Comparison of ENCODE assay signal across 8 cellular contexts in genomic region chr1:41239988-41240610, GRCh38. TPM values are rescaled to one million over a fixed set of nuclear protein-coding genes. Genes with fewer than 3 reads are reported as not detected.
A peak's percentile ranks its signal among the peaks of the same experiment; 100 is the strongest.
DNase-seq lines count a peak whose midpoint lies in the region; ATAC-seq, FAIRE-seq and TF ChIP-seq lines count a peak whose summit lies in the region.

No MANE protein-coding gene starts in this region.

- peak overlapping the region; percentile 92 for H3K4me3 Mint-ChIP-seq in activated naive CD4-positive, alpha-beta T cell treated with anti-CD3 and anti-CD28 coated beads, Interleukin-2, amount 50 U/mL, for 24 hours

- POLR2A ChIA-PET in GM12878 (lab: Charles Lee): no interaction called here

- no peak for DNase-seq in activated naive CD4-positive, alpha-beta T cell (lab: John Stamatoyannopoulos, UW)
- DNase-seq in NCI-H226: peak; percentile 48
- DNase-seq in GM12878 (ENCODE audit: low read depth, low spot score): no peak
- DNase-seq in myocyte (ENCODE audit: low read depth): peak; percentile 45

- CTCF ChIA-PET in GM12878 (lab: Yijun Ruan, JAX): interaction anchor here (0.7 to 3.7 kb wide), 7 partner anchors 27 to 466 kb away, joined by 3 to 17 read pairs (median 4); no protein-coding TSS in a partner anchor

- H3K9me3 Mint-ChIP-seq in activated naive CD4-positive, alpha-beta T cell treated with anti-CD3 and anti-CD28 coated beads, Interleukin-2, amount 50 U/mL, for 24 hours: no peaks in the 10 kb centered on the region

- TF ChIP-seq EP300 in GM12878 (IDR thresholded peaks at IDR 0.05; ENCODE audit: borderline replicate concordance in 1 of 2, control insufficient read depth in 1 of 2, low read depth in 2 of 2, low read length in 2 of 2): no peak

- TF ChIP-seq POLR2A in GM12878 (IDR thresholded peaks at IDR 0.05; ENCODE audit: low read depth, low read length): no peak

- peaks cover 24% of the 10 kb centered on the region for H3K4me1 Mint-ChIP-seq in activated naive CD4-positive, alpha-beta T cell treated with anti-CD3 and anti-CD28 coated beads, Interleukin-2, amount 50 U/mL, for 24 hours

- in situ Hi-C loops in GM12878 (cut with MboI): no loop called here

- H3K27ac ChIP-seq in GM12878 (ENCODE audit: control insufficient read depth, insufficient read depth): peak overlapping the region; percentile 81; the same call in 1 of the 2 replicates

- FAIRE-seq in GM12878 (lab: Jason Lieb, UNC): no peak

- no peaks in the 10 kb centered on the region for H3K27me3 ChIP-seq in GM12878 (replicated peaks in 1 of 2; ENCODE audit: control insufficient read depth in 2 of 2, insufficient read depth in 2 of 2, low read length in 1 of 2)

- no peaks in the 10 kb centered on the region for H4K20me1 ChIP-seq in GM12878 (ENCODE audit: control insufficient read depth, insufficient read depth)

- H3K4me3 ChIP-seq in GM12878: peak overlapping the region; percentile 45; the same call in 1 of the 2 replicates

- no peaks in the 10 kb centered on the region for H3K9me3 ChIP-seq in GM12878 (replicated peaks; ENCODE audit: control insufficient read depth, insufficient read depth, low read length)

- TF ChIP-seq RAD21 in GM12878 (IDR thresholded peaks at IDR 0.05; ENCODE audit: insufficient read depth, low read depth, low read length): peak; percentile 61

- peak overlapping the region; percentile 94 for H3K4me2 ChIP-seq in GM12878 (ENCODE audit: control insufficient read depth, insufficient read depth)

- H3K27me3 Mint-ChIP-seq in activated naive CD4-positive, alpha-beta T cell treated with anti-CD3 and anti-CD28 coated beads, Interleukin-2, amount 50 U/mL, for 24 hours: no peaks in the 10 kb centered on the region

- no TSS peak for BruUV-seq in GM12878 (replicated peaks; lab: Mats Ljungman, UMichigan)

- intact Hi-C loops in GM12878 (cut with micrococcal nuclease; ENCODE audit: unreplicated experiment): loop anchor here (5.0 kb wide), 1 partner anchor 83 kb away; no protein-coding TSS in a partner anchor

- ATAC-seq in GM12878: peak; percentile 39
- ATAC-seq in HG02852 (IDR thresholded peaks at IDR 0.05; ENCODE audit: unreplicated experiment): no peak
- no peak for ATAC-seq in GM18909 (IDR thresholded peaks at IDR 0.05; ENCODE audit: poor library complexity, unreplicated experiment)
- no peak for ATAC-seq in GM21390 (IDR thresholded peaks at IDR 0.05; ENCODE audit: unreplicated experiment)

- SMC1A ChIA-PET in GM12878 (lab: Charles Lee; ENCODE audit: uncharacterized antibody, unreplicated experiment): interaction anchor here (0.9 to 2.9 kb wide), 8 partner anchors 10 to 289 kb away, joined by 3 to 10 read pairs (median 4); partner anchors contain the start of gene SLFNL1

- H3K36me3 ChIP-seq in GM12878 (ENCODE audit: control insufficient read depth in 2 of 2, insufficient read depth in 2 of 2, low read length in 1 of 2): no peaks in the 10 kb centered on the region

- RAD21 ChIA-PET in GM12878 (lab: Charles Lee; ENCODE audit: unreplicated experiment): interaction anchor here (0.7 to 2.4 kb wide), 5 partner anchors 67 to 487 kb away, joined by 3 to 7 read pairs (median 4); partner anchors contain the start of gene CTPS1

- no peak overlapping the region for H3K27ac Mint-ChIP-seq in activated naive CD4-positive, alpha-beta T cell treated with anti-CD3 and anti-CD28 coated beads, Interleukin-2, amount 50 U/mL, for 24 hours

- H2AFZ ChIP-seq in GM12878 (ENCODE audit: control insufficient read depth, low read depth, low read length): no peak overlapping the region

- H3K79me2 ChIP-seq in GM12878 (ENCODE audit: control insufficient read depth, insufficient read depth, low read length): peaks cover 70% of the 10 kb centered on the region

- peaks cover 3% of the 10 kb centered on the region for H3K36me3 Mint-ChIP-seq in activated naive CD4-positive, alpha-beta T cell treated with anti-CD3 and anti-CD28 coated beads, Interleukin-2, amount 50 U/mL, for 24 hours

- no peak overlapping the region for H3K9ac ChIP-seq in GM12878 (ENCODE audit: control insufficient read depth, insufficient read depth, low read length)

- peak; percentile 28 to 45 (median 38); a peak in 4 of 6 replicates for TF ChIP-seq CTCF in GM12878 (IDR thresholded peaks at IDR 0.05 in 2 of 3, conservative IDR thresholded peaks at IDR 0.05 in 1 of 3; ENCODE audit: control insufficient read depth in 2 of 3, extremely low read depth in 1 of 3, insufficient read depth in 1 of 3, low read depth in 3 of 3, low read length in 3 of 3)

- H3K4me1 ChIP-seq in GM12878 (ENCODE audit: control insufficient read depth, insufficient read depth, low read length): peaks cover 17% of the 10 kb centered on the region

TF ChIP-seq in GM12878, 131 proteins besides CTCF, POLR2A, EP300 and RAD21:
- TF ChIP-seq SMC3 (IDR thresholded peaks at IDR 0.05; ENCODE audit: borderline replicate concordance, low read length) (no peak; the same call in 1 of the 2 replicates), ZNF217 (IDR thresholded peaks at IDR 0.05) (no peak), WRNIP1 (IDR thresholded peaks at IDR 0.05; ENCODE audit: borderline replicate concordance, low read depth, low read length) (no peak), CBX5 (IDR thresholded peaks at IDR 0.05; ENCODE audit: low read depth) (peak; percentile 63; the same call in 1 of the 2 replicates), BACH1 (IDR thresholded peaks at IDR 0.05; ENCODE audit: borderline replicate concordance) (no peak), ATF7 (IDR thresholded peaks at IDR 0.05; ENCODE audit: low read depth) (no peak), ZZZ3 (IDR thresholded peaks at IDR 0.05; ENCODE audit: control insufficient read depth, insufficient read length, low read depth) (no peak)

RNA-seq across cellular contexts. Expression of gene SCMH1, which starts 2.0 kb away (rescaled TPM):
- total RNA-seq in GM12878 (2013; cell fraction: nucleolus; rRNA removed): 182 and 203 TPM in 2 replicates
- total RNA-seq in GM12878 (2014; rRNA removed) (30.6 and 40.6 TPM in 2 replicates), GM12878 (2014; rRNA removed; fragmentation: Illumina TruSeq; extraction: Trizol) (25.9 and 26.0 TPM in 2 replicates), GM12878 (2021) (27.5 and 30.8 TPM in 2 replicates), myocyte (23.2 and 34.8 TPM in 2 replicates)
- polyA plus RNA-seq in GM12878 (2011; ENCODE audit: low read depth): 8.3 TPM
- polyA plus RNA-seq in GM12878 (2011; rRNA removed) (27.3 and 44.1 TPM in 2 replicates), GM12878 (2014; fragmentation: Illumina TruSeq; extraction: Trizol) (29.7 and 33.1 TPM in 2 replicates), GM12878 (2014; fragmentation: Nextera tagmentation; extraction: Ambion mirVana) (1 to 10 TPM; 7.5 to 7.9 TPM), GM12878 (2014; rRNA removed) (31.7 and 33.3 TPM in 2 replicates), GM12878 (2016; fragmentation: Nextera tagmentation; extraction: Ambion mirVana) (10 to 100 TPM; 20.8 to 23.6 TPM)
- 30.4 and 33.1 TPM in 2 replicates for polyA plus RNA-seq in GM12878 (2011; cell fraction: cytosol; rRNA removed)
- 180 and 222 TPM in 2 replicates for polyA plus RNA-seq in GM12878 (2011; cell fraction: nucleus; rRNA removed)
- polyA plus RNA-seq in GM12878 (2012): 18.7 and 18.9 TPM in 2 replicates
- 37.5 and 55.4 TPM in 2 replicates for polyA minus RNA-seq in GM12878 (2011; rRNA and poly(A)+ RNA removed)
- polyA minus RNA-seq in GM12878 (2011; cell fraction: cytosol; rRNA and poly(A)+ RNA removed): 9.6 and 14.3 TPM in 2 replicates
- 57.8 and 85.8 TPM in 2 replicates for polyA minus RNA-seq in GM12878 (2011; cell fraction: nucleus; rRNA and poly(A)+ RNA removed)
- polyA plus RNA-seq in myocyte (2012): 29.2 TPM

Comparison
In these comparisons a context has a peak if more than half of its experiments do, and no peak if none do; other contexts are left out.
1. DNase-seq: peak in NCI-H226 (single experiment) and myocyte (single experiment); none in activated naive CD4-positive, alpha-beta T cell (0 of 4) and GM12878 (single experiment).